ENCODE assay signal across 8 cellular contexts in genomic region chr1:224911217-224911616, GRCh38.
"Had no signal": no experiment of that assay in that cellular context is flagged by ENCODE, and none has a peak within 500 bp of the region (broad histone marks: within the 10 kb centered on the region; RNA-seq: fewer than 3 reads in every experiment).

No MANE protein-coding gene starts in this region.

- ATAC-seq: GM12878 had no signal

- FAIRE-seq: G401.6, GM12878, GM12891, GM12892, GM18507, GM19239 had no signal

- H3K4me3 ChIP-seq: GM12878 had no signal

- DNase-seq: GDM1, GF-D8 had no signal
